Comparison of ENCODE assay signal across 8 cellular contexts in the genomic region with DNA sequence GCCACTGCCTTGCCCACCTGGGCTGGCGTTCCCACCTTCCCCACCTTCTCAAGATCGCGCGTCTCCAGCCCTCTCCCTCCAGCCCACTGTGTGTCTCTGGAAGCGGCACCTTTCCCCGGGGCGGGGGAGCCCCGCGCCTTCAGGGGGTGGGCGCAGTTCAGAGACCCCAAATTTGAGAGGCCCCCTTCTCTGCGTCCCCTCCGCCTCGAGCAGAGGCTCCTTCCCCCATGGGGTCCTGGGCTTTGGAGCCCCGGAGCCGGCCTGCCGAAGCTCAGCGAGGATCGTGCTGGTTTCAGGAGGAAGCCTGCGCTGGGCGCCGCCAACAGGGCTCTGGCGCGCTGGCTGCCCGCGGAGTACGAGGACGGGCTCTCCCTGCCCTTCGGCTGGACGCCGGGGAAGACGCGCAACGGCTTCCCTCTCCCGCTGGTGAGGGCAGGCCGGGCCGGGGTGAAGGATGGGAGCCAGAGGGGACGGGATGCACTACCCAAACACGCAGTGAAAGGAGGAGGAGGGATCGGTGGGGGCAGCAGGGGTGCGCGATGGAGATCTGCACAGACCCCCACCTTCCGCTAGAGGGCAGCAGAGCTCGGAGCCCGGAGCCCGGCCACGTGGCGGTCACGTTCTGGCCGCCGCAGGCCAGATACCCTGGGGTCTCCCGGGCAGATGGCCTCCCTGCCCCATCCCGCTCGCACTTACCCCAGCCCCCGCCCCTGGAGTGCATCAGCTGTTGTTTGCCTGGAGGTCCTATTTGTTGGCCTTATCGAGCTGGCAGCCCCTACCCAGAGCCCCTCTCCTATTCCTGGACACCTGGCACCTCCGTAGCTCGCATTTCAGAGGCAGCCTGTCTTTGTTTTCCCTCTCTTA. TPM values are rescaled to one million over a fixed set of nuclear protein-coding genes. Genes with fewer than 3 reads are reported as not detected.
DNase-seq lines count a peak whose midpoint lies in the region; ATAC-seq and TF ChIP-seq lines count a peak whose summit lies in the region.

No MANE protein-coding gene starts in this region.

- H4K20me1 ChIP-seq in mammary epithelial cell (ENCODE audit: insufficient read depth, low read length), result no peaks in the 10 kb centered on the region

- WGBS in mammary epithelial cell (ENCODE audit: low coverage, missing lambda C conversion rate), result 20% methylated on average over 4 of the region's 57 CpGs

- dilution Hi-C loops in mammary epithelial cell (cut with HindIII; ENCODE audit: low sequenced_read_pairs), result no loop called here

- peaks cover 6% of the 10 kb centered on the region for H3K27me3 ChIP-seq in mammary epithelial cell (ENCODE audit: insufficient read depth, low read length)

- ATAC-seq in GM21825 (IDR thresholded peaks at IDR 0.05; ENCODE audit: unreplicated experiment), result peak; percentile 72

- BruUV-seq in mammary epithelial cell (replicated peaks; lab: Mats Ljungman, UMichigan), result no TSS peak

- no peak overlapping the region for H3K9ac ChIP-seq in mammary epithelial cell (ENCODE audit: insufficient read depth, low read length)

- TF ChIP-seq CTCF in WI38 (IDR thresholded peaks at IDR 0.05; ENCODE audit: low read depth, low read length) (peak; percentile 92), mammary epithelial cell (conservative IDR thresholded peaks at IDR 0.05 in 1 of 2, IDR thresholded peaks at IDR 0.05 in 1 of 2; ENCODE audit: extremely low read depth in 1 of 2, insufficient read depth in 1 of 2, low read depth in 1 of 2, low read length in 2 of 2) (peak; percentile 78 to 89)

- no peaks in the 10 kb centered on the region for H3K36me3 ChIP-seq in mammary epithelial cell (ENCODE audit: insufficient read depth, low read length)

- no peaks in the 10 kb centered on the region for H3K79me2 ChIP-seq in mammary epithelial cell (ENCODE audit: insufficient read depth, low read length)

- CTCF ChIA-PET in mammary epithelial cell (lab: Charles Lee; ENCODE audit: low non-redundant PET), result interaction anchor here (0.5 to 0.6 kb wide), 2 partner anchors 848 to 906 kb away, joined by 3 to 7 read pairs; no protein-coding TSS in a partner anchor

- H3K27ac ChIP-seq in mammary epithelial cell (ENCODE audit: insufficient read depth, low read depth, low read length), result no peak overlapping the region

- H2AFZ ChIP-seq in mammary epithelial cell (ENCODE audit: low read depth, low read length), result peak overlapping the region; percentile 95

- DNase-seq in CD1c-positive myeloid dendritic cell (ENCODE audit: extremely low spot score) (peak; percentile 78), NCI-H146 treated with DMSO at 0.1 percent for 48 hours (lab: John Stamatoyannopoulos, UW; ENCODE audit: unreplicated experiment) (peak; percentile 40), mammary epithelial cell (peak; percentile 32), inferior parietal cortex (ENCODE audit: extremely low spot score) (peak; percentile 69), T1000 (lab: John Stamatoyannopoulos, UW) (no peak)
- peak; percentile 65 to 66 for DNase-seq in stimulated activated CD4-positive, alpha-beta T cell treated with anti-CD3 and anti-CD28 coated beads, Interleukin-12 subunit alpha, Interleukin-12 subunit beta, amount 100 ng/mL, for 24 hours (ENCODE audit: low read depth in 2 of 2)

- H3K4me3 ChIP-seq in WI38 (ENCODE audit: low read depth, low read length) (peak overlapping the region; percentile 44), mammary epithelial cell (replicated peaks in 1 of 3; ENCODE audit: insufficient read depth in 1 of 3, low read depth in 2 of 3, low read length in 3 of 3) (peak overlapping the region; percentile 10 to 62 (median 53))

- peak overlapping the region; percentile 99 for H3K4me2 ChIP-seq in mammary epithelial cell (ENCODE audit: insufficient read depth, low read depth, low read length)

- H3K9me3 ChIP-seq in mammary epithelial cell (replicated peaks; ENCODE audit: insufficient read depth, low read length), result no peaks in the 10 kb centered on the region

- in situ Hi-C loops in mammary epithelial cell (cut with MboI; ENCODE audit: low sequenced_read_pairs in 2 of 2), result no loop called here

- intact Hi-C loops in mammary epithelial cell (cut with micrococcal nuclease), result loop anchor here (1.0 to 10.0 kb wide), 2 partner anchors 125 to 198 kb away; no protein-coding TSS in a partner anchor

- H3K4me1 ChIP-seq in mammary epithelial cell (ENCODE audit: insufficient read depth, low read length), result peaks cover 8% of the 10 kb centered on the region

RNA-seq across cellular contexts. Expression of a gene that starts 11.1 kb away (rescaled TPM):
- not detected for total RNA-seq in mammary epithelial cell
- not detected for polyA plus RNA-seq in mammary epithelial cell
- polyA minus RNA-seq in mammary epithelial cell, result not detected

RNA-seq across cellular contexts. Expression of a gene that starts 30.4 kb away (rescaled TPM):
- total RNA-seq in mammary epithelial cell, result 10 to 100 TPM; 17.5 to 24.0 TPM
- polyA plus RNA-seq in mammary epithelial cell, result 11.4 TPM
- polyA minus RNA-seq in mammary epithelial cell, result 30.9 TPM

RNA-seq across cellular contexts. Expression of a gene that starts 31.2 kb away (rescaled TPM):
- not detected for total RNA-seq in mammary epithelial cell
- not detected for polyA plus RNA-seq in mammary epithelial cell
- polyA minus RNA-seq in mammary epithelial cell, result not detected

RNA-seq across cellular contexts. Expression of a gene that starts 57.0 kb away (rescaled TPM):
- not detected for total RNA-seq in mammary epithelial cell
- polyA plus RNA-seq in mammary epithelial cell, result not detected
- polyA minus RNA-seq in mammary epithelial cell, result not detected
